Comparison of ENCODE assay signal across 1 cellular context in the genomic region with DNA sequence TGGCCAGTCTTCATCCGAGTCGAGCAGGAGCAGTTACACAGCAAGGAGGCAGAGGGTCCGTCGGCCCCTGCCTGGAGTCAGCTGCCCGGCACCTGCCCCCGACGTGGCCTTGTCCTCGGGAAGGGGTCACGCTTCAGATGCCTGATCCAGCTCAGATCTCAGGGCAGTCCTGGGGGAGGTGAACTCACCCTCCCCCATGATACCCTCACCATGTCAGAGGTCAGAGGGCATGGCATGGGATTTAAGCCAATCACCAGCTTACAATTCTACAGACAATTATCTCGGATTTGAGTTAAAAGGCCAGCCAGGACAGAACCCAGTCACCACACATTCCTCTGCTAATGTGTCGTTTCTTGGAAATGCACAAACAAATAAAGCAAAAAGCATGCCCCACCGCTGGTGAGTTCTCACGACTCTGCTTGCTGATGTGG.
TF ChIP-seq lines count a peak whose summit lies in the region.

No MANE protein-coding gene starts in this region.

TF ChIP-seq in SK-N-SH, 30 proteins besides CTCF, POLR2A, EP300 and RAD21 (continued from another document):
- TF ChIP-seq SIN3A (IDR thresholded peaks at IDR 0.05; ENCODE audit: borderline replicate concordance, low read depth, low read length): no peak
- no peak for TF ChIP-seq MEF2A (IDR thresholded peaks at IDR 0.05; ENCODE audit: borderline replicate concordance, low read depth)
- no peak for TF ChIP-seq SMC3 (IDR thresholded peaks at IDR 0.05; ENCODE audit: low read depth, low read length)
- TF ChIP-seq ELF1 (IDR thresholded peaks at IDR 0.05): no peak
- TF ChIP-seq TAF1 (IDR thresholded peaks at IDR 0.05; ENCODE audit: borderline replicate concordance, low read depth, low read length): no peak
- TF ChIP-seq, protein P1, sequence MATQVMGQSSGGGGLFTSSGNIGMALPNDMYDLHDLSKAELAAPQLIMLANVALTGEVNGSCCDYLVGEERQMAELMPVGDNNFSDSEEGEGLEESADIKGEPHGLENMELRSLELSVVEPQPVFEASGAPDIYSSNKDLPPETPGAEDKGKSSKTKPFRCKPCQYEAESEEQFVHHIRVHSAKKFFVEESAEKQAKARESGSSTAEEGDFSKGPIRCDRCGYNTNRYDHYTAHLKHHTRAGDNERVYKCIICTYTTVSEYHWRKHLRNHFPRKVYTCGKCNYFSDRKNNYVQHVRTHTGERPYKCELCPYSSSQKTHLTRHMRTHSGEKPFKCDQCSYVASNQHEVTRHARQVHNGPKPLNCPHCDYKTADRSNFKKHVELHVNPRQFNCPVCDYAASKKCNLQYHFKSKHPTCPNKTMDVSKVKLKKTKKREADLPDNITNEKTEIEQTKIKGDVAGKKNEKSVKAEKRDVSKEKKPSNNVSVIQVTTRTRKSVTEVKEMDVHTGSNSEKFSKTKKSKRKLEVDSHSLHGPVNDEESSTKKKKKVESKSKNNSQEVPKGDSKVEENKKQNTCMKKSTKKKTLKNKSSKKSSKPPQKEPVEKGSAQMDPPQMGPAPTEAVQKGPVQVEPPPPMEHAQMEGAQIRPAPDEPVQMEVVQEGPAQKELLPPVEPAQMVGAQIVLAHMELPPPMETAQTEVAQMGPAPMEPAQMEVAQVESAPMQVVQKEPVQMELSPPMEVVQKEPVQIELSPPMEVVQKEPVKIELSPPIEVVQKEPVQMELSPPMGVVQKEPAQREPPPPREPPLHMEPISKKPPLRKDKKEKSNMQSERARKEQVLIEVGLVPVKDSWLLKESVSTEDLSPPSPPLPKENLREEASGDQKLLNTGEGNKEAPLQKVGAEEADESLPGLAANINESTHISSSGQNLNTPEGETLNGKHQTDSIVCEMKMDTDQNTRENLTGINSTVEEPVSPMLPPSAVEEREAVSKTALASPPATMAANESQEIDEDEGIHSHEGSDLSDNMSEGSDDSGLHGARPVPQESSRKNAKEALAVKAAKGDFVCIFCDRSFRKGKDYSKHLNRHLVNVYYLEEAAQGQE (IDR thresholded peaks at IDR 0.05; ENCODE audit: low read depth, low read length): no peak
- no peak for TF ChIP-seq EZH2phosphoT487 (IDR thresholded peaks at IDR 0.05; ENCODE audit: borderline replicate concordance, low read depth)
- no peak for TF ChIP-seq POLR2AphosphoS5 (IDR thresholded peaks at IDR 0.05; ENCODE audit: low read depth, low read length)
- TF ChIP-seq FOXJ3 (CRISPR knock-in tag; IDR thresholded peaks at IDR 0.05): no peak
